10 cellular contexts compared by ENCODE assay signal in genomic region chr9:95171001-95171400, GRCh38.
DNase-seq lines count a peak whose midpoint lies in the region; ATAC-seq and TF ChIP-seq lines count a peak whose summit lies in the region.
"Had no signal": no experiment of that assay in that cellular context is flagged by ENCODE, and none has a peak within 500 bp of the region (broad histone marks: within the 10 kb centered on the region; RNA-seq: fewer than 3 reads in every experiment).

No MANE protein-coding gene starts in this region.

- intact Hi-C loops in aorta (cut with DNase I), result no loop called here

- H3K4me1 ChIP-seq in endodermal cell (ENCODE audit: control insufficient read depth, insufficient read depth, low read length) (peaks cover 6% of the 10 kb centered on the region), aorta (ENCODE audit: control insufficient read depth in 1 of 2, insufficient read depth in 2 of 2, low read length in 2 of 2) (no peaks in the 10 kb centered on the region)
- H3K4me1 ChIP-seq: testis had no signal

- ATAC-seq in aorta (ENCODE audit: low FRiP score), result no peak
- ATAC-seq in esophagus mucosa, result no peak
- ATAC-seq in GM21515 (IDR thresholded peaks at IDR 0.05; ENCODE audit: unreplicated experiment), result no peak
- ATAC-seq in effector memory CD8-positive, alpha-beta T cell (replicated peaks), result no peak

- no peaks in the 10 kb centered on the region for H3K36me3 Mint-ChIP-seq in endodermal cell (ENCODE audit: low read depth)
- peaks cover 3% of the 10 kb centered on the region for H3K36me3 Mint-ChIP-seq in effector memory CD8-positive, alpha-beta T cell (ENCODE audit: insufficient read depth)

- no peak for TF ChIP-seq CTCF in endodermal cell (conservative IDR thresholded peaks at IDR 0.05)

- DNase-seq in stimulated activated CD4-positive, alpha-beta T cell treated with anti-CD3 and anti-CD28 coated beads, Interleukin-15, amount 100 ng/mL, for 24 hours, result peak; percentile 7
- DNase-seq in stimulated activated CD4-positive, alpha-beta T cell treated with anti-CD3 and anti-CD28 coated beads, Interleukin-4, amount 100 ng/mL, for 4 hours, result no peak
- DNase-seq in NCI-H82 (lab: John Stamatoyannopoulos, UW), result peak; percentile 52
- no peak for DNase-seq in endodermal cell
- no peak for DNase-seq in aorta
- no peak for DNase-seq in effector memory CD8-positive, alpha-beta T cell
- DNase-seq: testis had no signal

- no peaks in the 10 kb centered on the region for H3K9me3 Mint-ChIP-seq in endodermal cell
- H3K9me3 Mint-ChIP-seq in effector memory CD8-positive, alpha-beta T cell, result no peaks in the 10 kb centered on the region
- H3K9me3 Mint-ChIP-seq: activated naive CD4-positive, alpha-beta T cell treated with anti-CD3 and anti-CD28 coated beads, Interleukin-2, amount 50 U/mL, for 24 hours had no signal

- no peak overlapping the region for H3K27ac Mint-ChIP-seq in endodermal cell
- no peak overlapping the region for H3K27ac Mint-ChIP-seq in effector memory CD8-positive, alpha-beta T cell
- H3K27ac Mint-ChIP-seq: activated naive CD4-positive, alpha-beta T cell treated with anti-CD3 and anti-CD28 coated beads, Interleukin-2, amount 50 U/mL, for 24 hours had no signal

- H3K4me1 Mint-ChIP-seq in endodermal cell, result peaks cover 22% of the 10 kb centered on the region
- H3K4me1 Mint-ChIP-seq in effector memory CD8-positive, alpha-beta T cell (ENCODE audit: low read depth in 2 of 2), result peaks cover 0 to 3% of the 10 kb centered on the region in 2 donors
- H3K4me1 Mint-ChIP-seq: activated naive CD4-positive, alpha-beta T cell treated with anti-CD3 and anti-CD28 coated beads, Interleukin-2, amount 50 U/mL, for 24 hours had no signal

- H3K27me3 ChIP-seq in endodermal cell (ENCODE audit: control insufficient read depth, insufficient read depth, low read length, poor library complexity, severe bottlenecking) (no peaks in the 10 kb centered on the region), aorta (ENCODE audit: control insufficient read depth in 1 of 2, insufficient read depth in 2 of 2, low read length in 1 of 2) (no peaks in the 10 kb centered on the region)
- H3K27me3 ChIP-seq: testis had no signal

- H3K27ac ChIP-seq in endodermal cell (ENCODE audit: low read depth, low read length), result no peak overlapping the region
- H3K27ac ChIP-seq in aorta (ENCODE audit: low read depth in 1 of 2, low read length in 2 of 2), result no peak overlapping the region
- H3K27ac ChIP-seq: testis had no signal

- H3K36me3 ChIP-seq in endodermal cell (ENCODE audit: control insufficient read depth, insufficient read depth, low read length), result peaks cover 5% of the 10 kb centered on the region
- no peaks in the 10 kb centered on the region for H3K36me3 ChIP-seq in aorta (ENCODE audit: control insufficient read depth in 1 of 2, insufficient read depth in 2 of 2, low read length in 1 of 2)

- H3K9me3 ChIP-seq in endodermal cell (ENCODE audit: control insufficient read depth, low read length) (no peaks in the 10 kb centered on the region), aorta (ENCODE audit: control insufficient read depth, low read length) (no peaks in the 10 kb centered on the region)
- H3K9me3 ChIP-seq: testis had no signal

- no peak overlapping the region for H3K4me3 Mint-ChIP-seq in endodermal cell
- no peak overlapping the region for H3K4me3 Mint-ChIP-seq in effector memory CD8-positive, alpha-beta T cell
- H3K4me3 Mint-ChIP-seq: activated naive CD4-positive, alpha-beta T cell treated with anti-CD3 and anti-CD28 coated beads, Interleukin-2, amount 50 U/mL, for 24 hours had no signal

- WGBS in endodermal cell (ENCODE audit: insufficient coverage in 1 of 2, insufficient read length in 1 of 2), 2 experiments, result 55 to 100% methylated on average over 1 to 4 of the region's 4 CpGs
- WGBS in aorta, 2 donors, result 59 to 60% methylated on average over 4 of the region's 4 CpGs

- no peak overlapping the region for H3K9ac ChIP-seq in endodermal cell (ENCODE audit: extremely low read depth, low read length, poor library complexity, severe bottlenecking)

- H3K4me3 ChIP-seq in endodermal cell (ENCODE audit: low read length) (peak overlapping the region; percentile 33), aorta (ENCODE audit: low read length in 2 of 2) (no peak overlapping the region)
- H3K4me3 ChIP-seq: testis had no signal

- no peaks in the 10 kb centered on the region for H3K27me3 Mint-ChIP-seq in endodermal cell (ENCODE audit: insufficient read depth)
- no peaks in the 10 kb centered on the region for H3K27me3 Mint-ChIP-seq in effector memory CD8-positive, alpha-beta T cell
- H3K27me3 Mint-ChIP-seq: activated naive CD4-positive, alpha-beta T cell treated with anti-CD3 and anti-CD28 coated beads, Interleukin-2, amount 50 U/mL, for 24 hours had no signal

Comparison
In these comparisons a context has a peak if more than half of its experiments do, and no peak if none do; other contexts are left out.
1. DNase-seq: peak in stimulated activated CD4-positive, alpha-beta T cell treated with anti-CD3 and anti-CD28 coated beads, Interleukin-15, amount 100 ng/mL, for 24 hours (single experiment) and NCI-H82 (single experiment); none in stimulated activated CD4-positive, alpha-beta T cell treated with anti-CD3 and anti-CD28 coated beads, Interleukin-4, amount 100 ng/mL, for 4 hours (0 of 2), endodermal cell (single experiment), aorta (0 of 2) and effector memory CD8-positive, alpha-beta T cell (0 of 3).